ENCODE assay signal across 17 cellular contexts in genomic region chr9:114426046-114426948, GRCh38. TPM values are rescaled to one million over a fixed set of nuclear protein-coding genes. Genes with fewer than 3 reads are reported as not detected.
DNase-seq lines count a peak whose midpoint lies in the region; ATAC-seq, FAIRE-seq and TF ChIP-seq lines count a peak whose summit lies in the region.
"Had no signal": no experiment of that assay in that cellular context is flagged by ENCODE, and none has a peak within 500 bp of the region (broad histone marks: within the 10 kb centered on the region; RNA-seq: fewer than 3 reads in every experiment).

No MANE protein-coding gene starts in this region.

- TF ChIP-seq CTCF in IMR-90 (conservative IDR thresholded peaks at IDR 0.05; ENCODE audit: low read depth, low read length) (no peak), H1 (IDR thresholded peaks at IDR 0.05; ENCODE audit: control extremely low read depth in 1 of 3, insufficient read depth in 1 of 3, low read depth in 1 of 3, low read length in 3 of 3) (no peak), sigmoid colon (IDR thresholded peaks at IDR 0.05) (no peak), D721Med (IDR thresholded peaks at IDR 0.05; ENCODE audit: insufficient read depth, missing control alignments) (no peak)

- H4K91ac ChIP-seq in IMR-90 (ENCODE audit: insufficient read depth, low read depth, low read length) = no peak overlapping the region
- no peak overlapping the region for H4K91ac ChIP-seq in H1 (replicated peaks; ENCODE audit: insufficient read length, low read length)

- WGBS in IMR-90 (ENCODE audit: extremely low coverage in 2 of 2, insufficient read length in 1 of 2), 2 experiments = 86% methylated on average over 11 of the region's 18 CpGs; no CpG with 5 or more reads in 1 of the 2 experiments
- WGBS in H1 (ENCODE audit: extremely low coverage in 1 of 2, insufficient coverage in 1 of 2, insufficient read length in 1 of 2, insufficient replicate concordance in 2 of 2, low coverage in 1 of 2, low lambda C conversion rate in 2 of 2, missing lambda C conversion rate in 1 of 2), 2 experiments = 80% methylated on average over 18 of the region's 18 CpGs; no CpG with 5 or more reads in 1 of the 2 experiments
- 89% methylated on average over 18 of the region's 18 CpGs for WGBS in sigmoid colon, 2 donors

- H3K9me1 ChIP-seq in IMR-90 (ENCODE audit: insufficient read depth, low read length) = no peaks in the 10 kb centered on the region

- TF ChIP-seq EP300 in H1 (IDR thresholded peaks at IDR 0.05; ENCODE audit: borderline replicate concordance in 1 of 2, low read depth in 2 of 2, low read length in 2 of 2) = no peak
- TF ChIP-seq EP300 in sigmoid colon (IDR thresholded peaks at IDR 0.05) = no peak

- intact Hi-C loops in IMR-90 (cut with micrococcal nuclease) (no loop called here), sigmoid colon (cut with DNase I) (no loop called here)

- H3K79me2 ChIP-seq in H1 (ENCODE audit: control insufficient read depth in 1 of 2, insufficient read depth in 2 of 2, low read length in 2 of 2) = no peaks in the 10 kb centered on the region

- H3K18ac ChIP-seq in IMR-90 (ENCODE audit: low read depth, low read length) (no peak overlapping the region), H1 (ENCODE audit: extremely low read depth, low read length) (no peak overlapping the region)

- no peak overlapping the region for H3K4me2 ChIP-seq in IMR-90 (ENCODE audit: low read depth, low read length)
- no peak overlapping the region; a peak in 1 of 4 replicates for H3K4me2 ChIP-seq in H1 (ENCODE audit: insufficient read depth in 1 of 2, low read depth in 2 of 2, low read length in 2 of 2)
- H3K4me2 ChIP-seq: A549 had no signal

- in situ Hi-C loops in IMR-90 (cut with MboI; ENCODE audit: low sequenced_read_pairs) = loop anchor here (25.0 kb wide), 1 partner anchor 1086 kb away; no protein-coding TSS in a partner anchor

- no peaks in the 10 kb centered on the region for H3K36me3 ChIP-seq in H7 (replicated peaks; ENCODE audit: control insufficient read depth, insufficient read depth, low read length)
- H3K36me3 ChIP-seq in IMR-90 (ENCODE audit: control insufficient read depth, insufficient read depth, low read length) = no peaks in the 10 kb centered on the region
- no peaks in the 10 kb centered on the region for H3K36me3 ChIP-seq in H1 (ENCODE audit: control insufficient read depth in 2 of 4, insufficient read depth in 4 of 4, low read length in 3 of 4)
- H3K36me3 ChIP-seq in sigmoid colon = peaks cover 0 to 10% (median 0%) of the 10 kb centered on the region in 4 donors
- H3K36me3 ChIP-seq: BE2C had no signal

- no TSS peak for BruUV-seq in IMR-90 (replicated peaks; lab: Mats Ljungman, UMichigan)

- DNase-seq in H7 (peak; percentile 38), IMR-90 (no peak), H1 (ENCODE audit: low read depth in 1 of 2, low spot score in 2 of 2) (no peak), sigmoid colon (peak; percentile 56), D721Med (ENCODE audit: insufficient read length, low spot score) (no peak), OCI-M1 (lab: John Stamatoyannopoulos, UW) (no peak)
- DNase-seq: BE2C; CD8-positive, alpha-beta T cell; COR-L47; DND-41; GDM1 had no signal

- no peak overlapping the region for H2BK20ac ChIP-seq in IMR-90 (ENCODE audit: low read depth, low read length)
- H2BK20ac ChIP-seq in H1 (ENCODE audit: low read length) = no peak overlapping the region

- H3K27me3 ChIP-seq in H7 (ENCODE audit: control insufficient read depth, insufficient read depth, low read length) (no peaks in the 10 kb centered on the region), IMR-90 (ENCODE audit: control insufficient read depth, insufficient read depth, low read length) (peaks cover 35% of the 10 kb centered on the region), H1 (replicated peaks in 1 of 4; ENCODE audit: control insufficient read depth in 3 of 4, extremely low read depth in 1 of 4, insufficient read depth in 3 of 4, low read length in 3 of 4) (no peaks in the 10 kb centered on the region; a peak in 1 of 7 replicates), sigmoid colon (no peaks in the 10 kb centered on the region)

- no peak overlapping the region for H3K23ac ChIP-seq in IMR-90 (ENCODE audit: low read depth, low read length)
- H3K23ac ChIP-seq in H1 (ENCODE audit: insufficient read length) = no peak overlapping the region

- no peak overlapping the region for H3K56ac ChIP-seq in IMR-90 (ENCODE audit: extremely low read depth, insufficient read depth, low read length)
- no peak overlapping the region for H3K56ac ChIP-seq in H1 (replicated peaks; ENCODE audit: insufficient read length, low read depth, low read length)

- no peak overlapping the region for H3K27ac ChIP-seq in IMR-90 (ENCODE audit: insufficient read depth, low read length)
- H3K27ac ChIP-seq in H1 (ENCODE audit: low read depth, low read length) = no peak overlapping the region
- H3K27ac ChIP-seq in sigmoid colon = no peak overlapping the region
- H3K27ac ChIP-seq: A549, C4-2B had no signal

- H3K4me3 ChIP-seq in H7 (ENCODE audit: insufficient read depth, low read depth, low read length) (no peak overlapping the region), IMR-90 (ENCODE audit: insufficient read depth, low read depth, low read length) (no peak overlapping the region), H1 (ENCODE audit: extremely low read depth in 1 of 4, insufficient read depth in 2 of 4, low read depth in 3 of 4, low read length in 4 of 4) (no peak overlapping the region), sigmoid colon (no peak overlapping the region)
- H3K4me3 ChIP-seq: A549 had no signal

- no peak overlapping the region for H3K14ac ChIP-seq in IMR-90 (replicated peaks; ENCODE audit: low read depth, low read length)
- no peak overlapping the region for H3K14ac ChIP-seq in H1 (ENCODE audit: insufficient read length)

- TF ChIP-seq POLR2A in IMR-90 (IDR thresholded peaks at IDR 0.05; ENCODE audit: low read depth, low read length) (no peak), H1 (IDR thresholded peaks at IDR 0.05; ENCODE audit: control extremely low read depth in 1 of 2, low read depth in 2 of 2, low read length in 2 of 2) (no peak), sigmoid colon (IDR thresholded peaks at IDR 0.05) (no peak)

- no peak overlapping the region for H4K8ac ChIP-seq in IMR-90 (ENCODE audit: low read depth in 2 of 2, low read length in 2 of 2)
- H4K8ac ChIP-seq in H1 (ENCODE audit: extremely low read depth, insufficient read depth, low read length) = no peak overlapping the region

- ATAC-seq in IMR-90 (ENCODE audit: low read depth) = no peak
- no peak for ATAC-seq in HG03039 (IDR thresholded peaks at IDR 0.05; ENCODE audit: unreplicated experiment)
- ATAC-seq in HG03565 (IDR thresholded peaks at IDR 0.05; ENCODE audit: unreplicated experiment) = no peak
- ATAC-seq: A549; CD8-positive, alpha-beta T cell; HCT116 had no signal

- H2BK120ac ChIP-seq in IMR-90 (ENCODE audit: low read depth, low read length) (no peak overlapping the region), H1 (replicated peaks; ENCODE audit: low read depth, low read length) (no peak overlapping the region)

- no peak overlapping the region for H2BK12ac ChIP-seq in H1 (ENCODE audit: low read depth, low read length)

- no peak overlapping the region for H2AK9ac ChIP-seq in IMR-90 (replicated peaks; ENCODE audit: low read depth, low read length, poor library complexity)

- H3K4me1 ChIP-seq in IMR-90 (ENCODE audit: control insufficient read depth, insufficient read depth, low read length) (no peaks in the 10 kb centered on the region), H1 (replicated peaks in 1 of 4; ENCODE audit: control insufficient read depth in 3 of 4, insufficient read depth in 4 of 4, low read length in 3 of 4) (peaks cover 0 to 9% (median 4%) of the 10 kb centered on the region in 4 experiments; a peak in 3 of 7 replicates), sigmoid colon (no peaks in the 10 kb centered on the region)
- H3K4me1 ChIP-seq: A549, BE2C had no signal

- H2BK5ac ChIP-seq in IMR-90 (ENCODE audit: low read depth, low read length, poor library complexity, severe bottlenecking) (no peak overlapping the region), H1 (ENCODE audit: low read depth, low read length) (no peak overlapping the region)

- CTCF ChIA-PET in IMR-90 (lab: Yijun Ruan, JAX) (no interaction called here), H1 (lab: Charles Lee; ENCODE audit: partially characterized antibody) (interaction anchor here (0.9 to 22.5 kb wide), 6 partner anchors 6 to 239 kb away, joined by 3 to 271 read pairs (median 42); partner anchors contain the start of gene WHRN)

- H2AFZ ChIP-seq in IMR-90 (replicated peaks; ENCODE audit: low read length, poor library complexity) (peak overlapping the region; percentile 15), H1 (ENCODE audit: low read length) (no peak overlapping the region)

- H3K9ac ChIP-seq in IMR-90 (ENCODE audit: low read depth, low read length) = no peak overlapping the region
- no peak overlapping the region for H3K9ac ChIP-seq in H1 (replicated peaks in 1 of 4; ENCODE audit: extremely low read depth in 1 of 4, low read depth in 3 of 4, low read length in 3 of 4)

- H3K9me3 ChIP-seq in IMR-90 (ENCODE audit: control insufficient read depth, insufficient read depth, low read length) = no peaks in the 10 kb centered on the region
- no peaks in the 10 kb centered on the region for H3K9me3 ChIP-seq in H1 (ENCODE audit: insufficient read depth in 2 of 2, low read depth in 1 of 2, low read length in 1 of 2)
- H3K9me3 ChIP-seq in sigmoid colon = no peaks in the 10 kb centered on the region
- H3K9me3 ChIP-seq: A549, BE2C had no signal

- POLR2A ChIA-PET in IMR-90 (lab: Charles Lee; ENCODE audit: unreplicated experiment) = no interaction called here
- POLR2A ChIA-PET in H1 (lab: Charles Lee; ENCODE audit: partially characterized antibody) = interaction anchor here (1.1 to 1.5 kb wide), 2 partner anchors 11 to 185 kb away, joined by 3 read pairs; partner anchors contain the start of gene TMEM268

- H3K79me1 ChIP-seq in IMR-90 (ENCODE audit: low read depth in 1 of 2, low read length in 2 of 2) (no peaks in the 10 kb centered on the region), H1 (ENCODE audit: low read depth, low read length) (no peaks in the 10 kb centered on the region)

- H4K20me1 ChIP-seq in IMR-90 (ENCODE audit: insufficient read depth, low read length) (no peaks in the 10 kb centered on the region), H1 (replicated peaks in 1 of 2; ENCODE audit: control insufficient read depth in 1 of 2, insufficient read depth in 2 of 2, low read length in 2 of 2) (peaks cover 0 to 2% of the 10 kb centered on the region in 2 experiments)

- no peak overlapping the region for H4K5ac ChIP-seq in IMR-90 (ENCODE audit: low read depth, low read length)
- no peak overlapping the region for H4K5ac ChIP-seq in H1 (ENCODE audit: insufficient read length, low read depth, low read length)

- no peaks in the 10 kb centered on the region for H3K23me2 ChIP-seq in H1 (ENCODE audit: low read depth, low read length)

- FAIRE-seq in H1 (lab: Jason Lieb, UNC) = no peak
- no peak for FAIRE-seq in D721Med (lab: Jason Lieb, UNC)
- FAIRE-seq: A549, GM12892 had no signal

- dilution Hi-C loops in IMR-90 (cut with HindIII; ENCODE audit: low sequenced_read_pairs, unreplicated experiment) = no loop called here

- TF ChIP-seq RAD21 in IMR-90 (IDR thresholded peaks at IDR 0.05; ENCODE audit: low read length) (no peak), H1 (IDR thresholded peaks at IDR 0.05 in 1 of 2, conservative IDR thresholded peaks at IDR 0.05 in 1 of 2; ENCODE audit: low read depth in 2 of 2, low read length in 2 of 2) (no peak)

- H3K4ac ChIP-seq in IMR-90 (ENCODE audit: low read depth, low read length) (no peak overlapping the region), H1 (replicated peaks; ENCODE audit: insufficient read length, low read depth, low read length) (no peak overlapping the region)

- no peak overlapping the region for H2BK15ac ChIP-seq in IMR-90 (ENCODE audit: low read depth, low read length)
- H2BK15ac ChIP-seq in H1 (ENCODE audit: low read length) = no peak overlapping the region

- H2AK5ac ChIP-seq in IMR-90 (ENCODE audit: low read depth, low read length) (no peak overlapping the region), H1 (ENCODE audit: low read depth, low read length) (peak overlapping the region; percentile 15; the same call in 1 of the 2 replicates)

RNA-seq across cellular contexts. Expression of gene AKNA, which starts 38.5 kb away (rescaled TPM):
- 16.7 and 17.4 TPM in 2 replicates for total RNA-seq in H7 (2014; rRNA removed; shearing (Covaris generic))
- total RNA-seq in IMR-90 (2012; rRNA removed) (2.7 and 2.8 TPM in 2 replicates), sigmoid colon (10 to 100 TPM; 13.6 to 18.6 (median 17.7) TPM)
- polyA plus RNA-seq in IMR-90 (2012; rRNA removed) (7.2 and 7.3 TPM in 2 replicates), H1 (2011; rRNA removed) (21.0 and 28.3 TPM in 2 replicates), sigmoid colon (10 to 100 TPM in 2 of 3 donors, 1 to 10 TPM in 1; 9.9 to 81.6 (median 10.2) TPM)
- 1.3 and 5.9 TPM in 2 replicates for polyA plus RNA-seq in IMR-90 (2012; cell fraction: cytosol; rRNA removed)
- 23.5 and 29.0 TPM in 2 replicates for polyA plus RNA-seq in IMR-90 (2012; cell fraction: nucleus; rRNA removed; ENCODE audit: low replicate concordance)
- total RNA-seq in H1 (2021; fragmentation: NEBNext Ultra II Directional; extraction: Animal tissue kit (Norgen Biotek cat#: 25700)) = 25.9 and 27.4 TPM in 2 replicates
- polyA plus RNA-seq in H1 (2011; cell fraction: cytosol; rRNA removed) = 18.3 TPM
- polyA plus RNA-seq in H1 (2011; cell fraction: nucleus; rRNA removed) = 62.7 TPM
- polyA plus RNA-seq in H1 (2012, experiment 1 of 2) = 16.3 to 28.1 TPM (median 25.3 TPM) in 4 replicates
- 16.4 TPM for polyA plus RNA-seq in H1 (2012, experiment 2 of 2)
- polyA plus RNA-seq in H1 (2013, experiment 1 of 2) = 16.0 TPM
- polyA plus RNA-seq in H1 (2013, experiment 2 of 2) = 15.2 TPM
- 21.8 and 26.9 TPM in 2 replicates for polyA minus RNA-seq in H1 (2011; rRNA and poly(A)+ RNA removed)
- 32.5 TPM for polyA minus RNA-seq in H1 (2011; cell fraction: cytosol; rRNA and poly(A)+ RNA removed)
- polyA minus RNA-seq in H1 (2011; cell fraction: nucleus; rRNA and poly(A)+ RNA removed) = 36.8 TPM

Comparison
In these comparisons a context has a peak if more than half of its experiments do, and no peak if none do; other contexts are left out.
1. DNase-seq: peak in H7 (single experiment) and sigmoid colon (single experiment); none in IMR-90 (single experiment), H1 (0 of 2), D721Med (single experiment) and OCI-M1 (single experiment).